Comparison of ENCODE assay signal across 3 cellular contexts in genomic region chr1:50970508-50970885, GRCh38.
TF ChIP-seq lines count a peak whose summit lies in the region.

No MANE protein-coding gene starts in this region.

TF ChIP-seq in A549, 52 proteins besides CTCF, POLR2A, EP300 and RAD21:
- TF ChIP-seq ZNF302 (CRISPR knock-in tag; IDR thresholded peaks at IDR 0.05) (no peak), HMGXB4 (CRISPR knock-in tag; IDR thresholded peaks at IDR 0.05; ENCODE audit: borderline replicate concordance) (no peak), TFCP2L1 (CRISPR knock-in tag; IDR thresholded peaks at IDR 0.05) (no peak), PHF8 (IDR thresholded peaks at IDR 0.05; ENCODE audit: borderline replicate concordance, low read depth) (no peak), FOSB (CRISPR knock-in tag; IDR thresholded peaks at IDR 0.05) (no peak), CBX2 (IDR thresholded peaks at IDR 0.05; ENCODE audit: borderline replicate concordance, low read depth) (no peak), ATOH8 (CRISPR knock-in tag; IDR thresholded peaks at IDR 0.05; ENCODE audit: low read depth) (no peak), REST (IDR thresholded peaks at IDR 0.05) (no peak), HES2 (IDR thresholded peaks at IDR 0.05) (no peak), JUN (IDR thresholded peaks at IDR 0.05) (no peak), EHF (CRISPR knock-in tag; IDR thresholded peaks at IDR 0.05) (no peak), TP53 (CRISPR knock-in tag; IDR thresholded peaks at IDR 0.05) (no peak)

TF ChIP-seq in HEK293T, 16 proteins besides CTCF, POLR2A, EP300 and RAD21 (continued from another document):
- no peak for TF ChIP-seq FOXM1 (IDR thresholded peaks at IDR 0.05; ENCODE audit: borderline replicate concordance)
- TF ChIP-seq CTBP1 (IDR thresholded peaks at IDR 0.05; ENCODE audit: borderline replicate concordance), result peak; percentile 28; the same call in 1 of the 2 replicates
- TF ChIP-seq ARNT (IDR thresholded peaks at IDR 0.05), result 0 out of 2 replicates have a peak, but pooled peaks have one; percentile 39
- no peak for TF ChIP-seq LEF1 (IDR thresholded peaks at IDR 0.05; ENCODE audit: borderline replicate concordance)
- TF ChIP-seq PKNOX1 (IDR thresholded peaks at IDR 0.05), result no peak

TF ChIP-seq in GM12878, 131 proteins besides CTCF, POLR2A, EP300 and RAD21:
- TF ChIP-seq SMAD1 (IDR thresholded peaks at IDR 0.05; ENCODE audit: low read depth, partially characterized antibody), result no peak
